8 cellular contexts compared by ENCODE assay signal in genomic region chr7:21507627-21508343, GRCh38. TPM values are rescaled to one million over a fixed set of nuclear protein-coding genes. Genes with fewer than 3 reads are reported as not detected.
A peak's percentile ranks its signal among the peaks of the same experiment; 100 is the strongest.
DNase-seq lines count a peak whose midpoint lies in the region; ATAC-seq, FAIRE-seq and TF ChIP-seq lines count a peak whose summit lies in the region.

No MANE protein-coding gene starts in this region.

- H3K4me1 ChIP-seq in K562 (replicated peaks in 1 of 2; ENCODE audit: control insufficient read depth in 2 of 2, insufficient read depth in 2 of 2, low read length in 2 of 2) = no peaks in the 10 kb centered on the region
- no peaks in the 10 kb centered on the region for H3K4me1 ChIP-seq in keratinocyte (ENCODE audit: control insufficient read depth, extremely low read depth, insufficient read depth, low read length)

- WGBS in K562 (ENCODE audit: insufficient coverage, low coverage, missing lambda C conversion rate) = 42% methylated on average over 8 of the region's 8 CpGs

- TF ChIP-seq POLR2A in K562 (conservative IDR thresholded peaks at IDR 0.05) = no peak

- intact Hi-C loops in K562 (cut with micrococcal nuclease) = loop anchor here (1.0 to 10.0 kb wide), 4 partner anchors 203 to 733 kb away; no protein-coding TSS in a partner anchor

- POLR2A ChIA-PET in K562 (lab: Yijun Ruan, JAX) = interaction anchor here (0.6 kb wide), 1 partner anchor 244 kb away, joined by 3 read pairs; no protein-coding TSS in a partner anchor

- CTCF ChIA-PET in K562 (lab: Yijun Ruan, JAX; ENCODE audit: low intra/inter-chr PET ratio) = interaction anchor here (0.6 to 2.5 kb wide), 3 partner anchors 220 to 253 kb away, joined by 3 to 15 read pairs (median 3); no protein-coding TSS in a partner anchor

- no peak overlapping the region for H3K27ac Mint-ChIP-seq in activated T-helper 17 cell treated with anti-CD3 and anti-CD28 coated beads, Interleukin-2, amount 50 U/mL, for 72 hours
- H3K27ac Mint-ChIP-seq in T-helper 2 cell treated with Interferon-gamma antibody and Interleukin-4, amounts not matched to agents 5 μg/mL and 100 μg/mL, for 36 hours = no peak overlapping the region

- no peak overlapping the region for H3K4me2 ChIP-seq in K562 (ENCODE audit: insufficient read depth, low read length)
- H3K4me2 ChIP-seq in keratinocyte (ENCODE audit: control insufficient read depth, extremely low read depth, insufficient read depth, low read depth, low read length) = no peak overlapping the region

- DNase-seq in activated effector memory CD4-positive, alpha-beta T cell treated with anti-CD3 and anti-CD28 coated beads, Interleukin-2, amount 50 U/mL, for 16 hours = peak; percentile 66
- no peak for DNase-seq in activated effector memory CD4-positive, alpha-beta T cell treated with Interleukin-2 at 50 U/mL for 16 hours
- DNase-seq in MV-4-11 (lab: John Stamatoyannopoulos, UW) (peak; percentile 25), K562 (ENCODE audit: extremely low read depth in 1 of 4, low spot score in 3 of 4) (peak; percentile 16 to 65 (median 25)), keratinocyte (ENCODE audit: low read depth, low spot score) (no peak)
- DNase-seq in stimulated activated CD4-positive, alpha-beta T cell treated with anti-CD3 and anti-CD28 coated beads, TNF-alpha, amount 100 ng/mL, for 48 hours (ENCODE audit: low read depth in 3 of 3) = peak in 2 of 3 donors; percentile 9 to 20
- DNase-seq in T-helper 2 cell treated with Interferon-gamma antibody and Interleukin-4, amounts not matched to agents 5 μg/mL and 100 μg/mL, for 36 hours (ENCODE audit: low spot score) = no peak

- H3K9me1 ChIP-seq in K562 (ENCODE audit: control insufficient read depth, insufficient read depth, low read length) = no peaks in the 10 kb centered on the region
- no peaks in the 10 kb centered on the region for H3K9me1 ChIP-seq in keratinocyte (ENCODE audit: control insufficient read depth, extremely low read depth, insufficient read depth, low read length)

- no peaks in the 10 kb centered on the region for H4K20me1 ChIP-seq in K562 (replicated peaks; ENCODE audit: control insufficient read depth, insufficient read depth, low read length)
- H4K20me1 ChIP-seq in keratinocyte (ENCODE audit: control insufficient read depth, extremely low read depth, insufficient read depth, low read length) = no peaks in the 10 kb centered on the region

- H3K9me3 Mint-ChIP-seq in activated T-helper 17 cell treated with anti-CD3 and anti-CD28 coated beads, Interleukin-2, amount 50 U/mL, for 72 hours = peaks cover 22% of the 10 kb centered on the region
- H3K9me3 Mint-ChIP-seq in T-helper 2 cell treated with Interferon-gamma antibody and Interleukin-4, amounts not matched to agents 5 μg/mL and 100 μg/mL, for 36 hours = peaks cover 57% of the 10 kb centered on the region

- H3K9me3 ChIP-seq in K562 (replicated peaks; ENCODE audit: control insufficient read depth, insufficient read depth, low read depth, low read length) (no peaks in the 10 kb centered on the region), keratinocyte (ENCODE audit: control insufficient read depth, low read depth, low read length) (no peaks in the 10 kb centered on the region)

- peak; percentile 80 to 89 for TF ChIP-seq RAD21 in K562 (CRISPR knock-in tag; conservative IDR thresholded peaks at IDR 0.05 in 1 of 2, IDR thresholded peaks at IDR 0.05 in 1 of 2)

- peak; percentile 75 to 86 (median 75) for TF ChIP-seq CTCF in K562 (IDR thresholded peaks at IDR 0.05 in 2 of 3, conservative IDR thresholded peaks at IDR 0.05 in 1 of 3; ENCODE audit: insufficient read depth in 2 of 3, low read depth in 1 of 3, low read length in 3 of 3)
- TF ChIP-seq CTCF in keratinocyte (optimal IDR thresholded peaks at IDR 0.05 in 1 of 3, IDR thresholded peaks at IDR 0.05 in 1 of 3, conservative IDR thresholded peaks at IDR 0.05 in 1 of 3; ENCODE audit: extremely low read depth in 1 of 3, insufficient read depth in 2 of 3, low read length in 3 of 3) = peak; percentile 71 to 82 (median 80)

- peak; percentile 95 for ATAC-seq in K562
- no peak for ATAC-seq in activated T-helper 17 cell treated with anti-CD3 and anti-CD28 coated beads, Interleukin-2, amount 50 U/mL, for 72 hours (replicated peaks)

- H3K27me3 ChIP-seq in K562 (ENCODE audit: control insufficient read depth in 2 of 2, insufficient read depth in 2 of 2, low read length in 2 of 2) (no peaks in the 10 kb centered on the region), keratinocyte (ENCODE audit: control insufficient read depth, extremely low read depth, insufficient read depth, low read length) (no peaks in the 10 kb centered on the region)

- in situ Hi-C loops in K562 (cut with MboI) = loop anchor here (5.0 kb wide), 1 partner anchor 250 kb away; no protein-coding TSS in a partner anchor

- dilution Hi-C loops in keratinocyte (cut with MboI; ENCODE audit: extremely low pct_ligation_motif_present, low sequenced_read_pairs) = no loop called here

- H3K27ac ChIP-seq in K562 (ENCODE audit: extremely low read depth, low read depth, low read length) = no peak overlapping the region
- H3K27ac ChIP-seq in keratinocyte (ENCODE audit: control insufficient read depth, insufficient read depth, low read length) = no peak overlapping the region

- TF ChIP-seq EP300 in K562 (IDR thresholded peaks at IDR 0.05; ENCODE audit: low read length) = no peak

- FAIRE-seq in K562 (lab: Jason Lieb, UNC) (peak; percentile 90), keratinocyte (lab: Jason Lieb, UNC) (peak; percentile 79)

- H3K36me3 ChIP-seq in K562 (ENCODE audit: control insufficient read depth, insufficient read depth, low read length) (no peaks in the 10 kb centered on the region), keratinocyte (ENCODE audit: control insufficient read depth in 2 of 2, extremely low read depth in 1 of 2, insufficient read depth in 2 of 2, low read length in 2 of 2) (no peaks in the 10 kb centered on the region)

- H3K4me3 ChIP-seq in K562 = no peak overlapping the region
- no peak overlapping the region for H3K4me3 ChIP-seq in keratinocyte (ENCODE audit: control insufficient read depth in 2 of 3, extremely low read depth in 1 of 3, insufficient read depth in 2 of 3, low read depth in 1 of 3, low read length in 3 of 3)

- H3K4me3 Mint-ChIP-seq in activated T-helper 17 cell treated with anti-CD3 and anti-CD28 coated beads, Interleukin-2, amount 50 U/mL, for 72 hours = no peak overlapping the region
- no peak overlapping the region for H3K4me3 Mint-ChIP-seq in T-helper 2 cell treated with Interferon-gamma antibody and Interleukin-4, amounts not matched to agents 5 μg/mL and 100 μg/mL, for 36 hours

- no peak overlapping the region for H2AFZ ChIP-seq in K562 (ENCODE audit: low read depth, low read length)
- no peak overlapping the region for H2AFZ ChIP-seq in keratinocyte (ENCODE audit: control insufficient read depth, low read length)

- H3K9ac ChIP-seq in K562 (ENCODE audit: insufficient read depth in 1 of 2, low read depth in 2 of 2, low read length in 2 of 2) = no peak overlapping the region
- no peak overlapping the region for H3K9ac ChIP-seq in keratinocyte (ENCODE audit: control insufficient read depth, extremely low read depth, insufficient read depth, low read length)

- H3K4me1 Mint-ChIP-seq in activated T-helper 17 cell treated with anti-CD3 and anti-CD28 coated beads, Interleukin-2, amount 50 U/mL, for 72 hours = no peaks in the 10 kb centered on the region
- no peaks in the 10 kb centered on the region for H3K4me1 Mint-ChIP-seq in T-helper 2 cell treated with Interferon-gamma antibody and Interleukin-4, amounts not matched to agents 5 μg/mL and 100 μg/mL, for 36 hours (ENCODE audit: low read depth)

- no TSS peak for BruUV-seq in K562 (replicated peaks; lab: Mats Ljungman, UMichigan)

- H3K36me3 Mint-ChIP-seq in activated T-helper 17 cell treated with anti-CD3 and anti-CD28 coated beads, Interleukin-2, amount 50 U/mL, for 72 hours (ENCODE audit: low read depth) = peaks cover 95% of the 10 kb centered on the region
- H3K36me3 Mint-ChIP-seq in T-helper 2 cell treated with Interferon-gamma antibody and Interleukin-4, amounts not matched to agents 5 μg/mL and 100 μg/mL, for 36 hours (ENCODE audit: low read depth) = peaks cover 86% of the 10 kb centered on the region

- H3K27me3 Mint-ChIP-seq in activated T-helper 17 cell treated with anti-CD3 and anti-CD28 coated beads, Interleukin-2, amount 50 U/mL, for 72 hours = no peaks in the 10 kb centered on the region
- H3K27me3 Mint-ChIP-seq in T-helper 2 cell treated with Interferon-gamma antibody and Interleukin-4, amounts not matched to agents 5 μg/mL and 100 μg/mL, for 36 hours (ENCODE audit: low read depth) = no peaks in the 10 kb centered on the region

- H3K79me2 ChIP-seq in K562 (ENCODE audit: control insufficient read depth, insufficient read depth, low read length) (no peaks in the 10 kb centered on the region), keratinocyte (ENCODE audit: control insufficient read depth, insufficient read depth, low read length) (no peaks in the 10 kb centered on the region)

RNA-seq across cellular contexts. Expression of gene DNAH11, which starts 35.1 kb away (rescaled TPM):
- total RNA-seq in K562 (2011; cell fraction: chromatin; rRNA removed; ENCODE audit: low replicate concordance) = 0.04 TPM in 1 of 2 replicates, not detected in the other
- not detected in 2 replicates for total RNA-seq in K562 (2011; cell fraction: nucleolus; rRNA removed)
- total RNA-seq in K562 (2011; cell fraction: nucleoplasm; rRNA removed) = not detected in 2 replicates
- total RNA-seq in K562 (2014; rRNA removed) = not detected in 2 replicates
- not detected in 2 replicates for total RNA-seq in K562 (2014; rRNA removed; fragmentation: Illumina TruSeq; extraction: Trizol)
- under 0.01 and 0.15 TPM in 2 replicates for total RNA-seq in K562 (2015; rRNA removed; fragmentation: Illumina TruSeq; extraction: Trizol)
- 0.02 TPM in 1 of 2 replicates, not detected in the other for total RNA-seq in K562 (2021)
- polyA plus RNA-seq in K562 (2011; rRNA removed) = under 0.01 TPM in 1 of 2 replicates, not detected in the other
- not detected in 2 replicates for polyA plus RNA-seq in K562 (2011; cell fraction: cytosol; rRNA removed)
- 0.01 TPM in 1 of 2 replicates, not detected in the other for polyA plus RNA-seq in K562 (2011; cell fraction: nucleus; rRNA removed)
- polyA plus RNA-seq in K562 (2012) = 0.21 TPM in 1 of 2 replicates, not detected in the other
- not detected in 2 replicates for polyA plus RNA-seq in K562 (2014; fragmentation: Illumina TruSeq; extraction: Trizol)
- polyA plus RNA-seq in K562 (2014; fragmentation: Nextera tagmentation; extraction: Ambion mirVana) = not detected
- polyA plus RNA-seq in K562 (2014; rRNA removed) = not detected in 2 replicates
- polyA minus RNA-seq in K562 (2011; rRNA and poly(A)+ RNA removed) = 0.04 TPM in 1 of 2 replicates, not detected in the other
- not detected in 2 replicates for polyA minus RNA-seq in K562 (2011; cell fraction: cytosol; rRNA and poly(A)+ RNA removed)
- not detected in 2 replicates for polyA minus RNA-seq in K562 (2011; cell fraction: nucleus; rRNA and poly(A)+ RNA removed)
- under 0.01 to 0.21 TPM (median 0.09 TPM) in 3 replicates for polyA plus RNA-seq in keratinocyte
- not detected for polyA plus RNA-seq in keratinocyte (2011; ENCODE audit: low read depth)
- 0.04 TPM in 2 replicates for polyA plus RNA-seq in keratinocyte (2011; cell fraction: cytosol; rRNA removed)
- polyA plus RNA-seq in keratinocyte (2011; cell fraction: nucleus; rRNA removed) = 0.23 and 0.62 TPM in 2 replicates
- 0.03 and 0.16 TPM in 2 replicates for polyA plus RNA-seq in keratinocyte (2012; ENCODE audit: low replicate concordance)
- under 0.01 to 0.10 TPM in 2 of 3 replicates, not detected in the other for polyA minus RNA-seq in keratinocyte
- not detected for polyA minus RNA-seq in keratinocyte (2011; cell fraction: cytosol; rRNA and poly(A)+ RNA removed)
- under 0.01 TPM in 2 replicates for polyA minus RNA-seq in keratinocyte (2011; cell fraction: nucleus; rRNA and poly(A)+ RNA removed)
- 1 to 10 TPM in 1 of 2 donors, under 1 TPM in 1; 0.52 to 5.9 TPM for total RNA-seq in activated T-helper 17 cell treated with anti-CD3 and anti-CD28 coated beads, Interleukin-2, amount 50 U/mL, for 72 hours

Comparison
In these comparisons a context has a peak if more than half of its experiments do, and no peak if none do; other contexts are left out.
1. DNase-seq: peak in activated effector memory CD4-positive, alpha-beta T cell treated with anti-CD3 and anti-CD28 coated beads, Interleukin-2, amount 50 U/mL, for 16 hours (single experiment), MV-4-11 (single experiment), K562 (4 of 4) and stimulated activated CD4-positive, alpha-beta T cell treated with anti-CD3 and anti-CD28 coated beads, TNF-alpha, amount 100 ng/mL, for 48 hours (2 of 3); none in activated effector memory CD4-positive, alpha-beta T cell treated with Interleukin-2 at 50 U/mL for 16 hours (single experiment), keratinocyte (single experiment) and T-helper 2 cell treated with Interferon-gamma antibody and Interleukin-4, amounts not matched to agents 5 μg/mL and 100 μg/mL, for 36 hours (single experiment).